Comparison of ENCODE assay signal across 10 cellular contexts in genomic region chr6:132816665-132817064, GRCh38. TPM values are rescaled to one million over a fixed set of nuclear protein-coding genes. Genes with fewer than 3 reads are reported as not detected.
DNase-seq lines count a peak whose midpoint lies in the region; FAIRE-seq and TF ChIP-seq lines count a peak whose summit lies in the region.
"Had no signal": no experiment of that assay in that cellular context is flagged by ENCODE, and none has a peak within 500 bp of the region (broad histone marks: within the 10 kb centered on the region; RNA-seq: fewer than 3 reads in every experiment).

No MANE protein-coding gene starts in this region.

- CTCF ChIA-PET in mammary epithelial cell (lab: Charles Lee; ENCODE audit: low non-redundant PET): no interaction called here

- H3K9me2 ChIP-seq in neural cell (ENCODE audit: insufficient read depth, low read length): no peaks in the 10 kb centered on the region

- DNase-seq in ELR (ENCODE audit: low read depth) (peak; percentile 13), MG63 (no peak), mammary epithelial cell (no peak), KG1 (lab: John Stamatoyannopoulos, UW) (no peak), GM19239 (ENCODE audit: insufficient read length, low spot score) (no peak), NCI-H2171 (lab: John Stamatoyannopoulos, UW) (no peak), posterior cingulate gyrus (no peak)
- DNase-seq: activated gamma-delta T cell; stimulated activated CD4-positive, alpha-beta T cell treated with anti-CD3 and anti-CD28 coated beads, Interleukin-15, amount 100 ng/mL, for 24 hours had no signal

- H2AFZ ChIP-seq in mammary epithelial cell (ENCODE audit: low read depth, low read length) (no peak overlapping the region), neural cell (ENCODE audit: low read depth, low read length) (no peak overlapping the region)

- H3K36me3 ChIP-seq in MG63: peaks cover 54% of the 10 kb centered on the region
- H3K36me3 ChIP-seq in mammary epithelial cell (ENCODE audit: insufficient read depth, low read length): peaks cover 41% of the 10 kb centered on the region
- peaks cover 7% of the 10 kb centered on the region for H3K36me3 ChIP-seq in neural cell (ENCODE audit: insufficient read depth, low read length)

- H3K9ac ChIP-seq in mammary epithelial cell (ENCODE audit: insufficient read depth, low read length): peak overlapping the region; percentile 92
- no peak overlapping the region for H3K9ac ChIP-seq in neural cell (ENCODE audit: low read length)

- H3K79me2 ChIP-seq in mammary epithelial cell (ENCODE audit: insufficient read depth, low read length): peaks cover 39% of the 10 kb centered on the region
- peaks cover 26% of the 10 kb centered on the region for H3K79me2 ChIP-seq in neural cell (replicated peaks; ENCODE audit: insufficient read depth, low read length)

- in situ Hi-C loops in mammary epithelial cell (cut with MboI; ENCODE audit: low sequenced_read_pairs in 2 of 2): no loop called here

- FAIRE-seq in GM19239 (lab: Jason Lieb, UNC): no peak

- H3K4me2 ChIP-seq in mammary epithelial cell (ENCODE audit: insufficient read depth, low read depth, low read length) (peak overlapping the region; percentile 81), neural cell (ENCODE audit: low read length) (no peak overlapping the region)

- dilution Hi-C loops in mammary epithelial cell (cut with HindIII; ENCODE audit: low sequenced_read_pairs): no loop called here

- H3K27ac ChIP-seq in mammary epithelial cell (ENCODE audit: insufficient read depth, low read depth, low read length) (no peak overlapping the region), neural cell (ENCODE audit: low read length) (no peak overlapping the region)

- H4K20me1 ChIP-seq in mammary epithelial cell (ENCODE audit: insufficient read depth, low read length) (peaks cover 7% of the 10 kb centered on the region), neural cell (ENCODE audit: insufficient read depth) (peaks cover 3% of the 10 kb centered on the region)

- BruUV-seq in mammary epithelial cell (replicated peaks; lab: Mats Ljungman, UMichigan): no TSS peak

- 44% methylated on average over 4 of the region's 4 CpGs for WGBS in mammary epithelial cell (ENCODE audit: low coverage, missing lambda C conversion rate)

- TF ChIP-seq RAD21 in neural cell (conservative IDR thresholded peaks at IDR 0.05): no peak

- TF ChIP-seq CTCF in mammary epithelial cell (conservative IDR thresholded peaks at IDR 0.05 in 1 of 2, IDR thresholded peaks at IDR 0.05 in 1 of 2; ENCODE audit: extremely low read depth in 1 of 2, insufficient read depth in 1 of 2, low read depth in 1 of 2, low read length in 2 of 2) (no peak), neural cell (IDR thresholded peaks at IDR 0.05; ENCODE audit: poor library complexity, severe bottlenecking) (no peak)

- TF ChIP-seq EP300 in neural cell (conservative IDR thresholded peaks at IDR 0.05; ENCODE audit: poor library complexity, severe bottlenecking): no peak

- no peaks in the 10 kb centered on the region for H3K27me3 ChIP-seq in MG63
- no peaks in the 10 kb centered on the region for H3K27me3 ChIP-seq in mammary epithelial cell (ENCODE audit: insufficient read depth, low read length)
- no peaks in the 10 kb centered on the region for H3K27me3 ChIP-seq in neural cell (ENCODE audit: insufficient read depth, low read depth, low read length)

- peaks cover 22% of the 10 kb centered on the region for H3K4me1 ChIP-seq in mammary epithelial cell (ENCODE audit: insufficient read depth, low read length)

- intact Hi-C loops in mammary epithelial cell (cut with micrococcal nuclease) (no loop called here), posterior cingulate gyrus (cut with DNase I) (no loop called here)

- H3F3A ChIP-seq in neural cell (ENCODE audit: insufficient read depth, low read length, poor library complexity, severe bottlenecking): no peaks in the 10 kb centered on the region

- peak overlapping the region; percentile 81 for H3K4me3 ChIP-seq in MG63
- H3K4me3 ChIP-seq in mammary epithelial cell (replicated peaks in 1 of 3; ENCODE audit: insufficient read depth in 1 of 3, low read depth in 2 of 3, low read length in 3 of 3): peak overlapping the region in 2 of 3 experiments; percentile 82 to 86
- H3K4me3 ChIP-seq in neural cell (ENCODE audit: low read length): peak overlapping the region; percentile 93

- 0 out of 2 replicates have a peak, but pooled peaks cover 3% of the 10 kb centered on the region for H3K9me3 ChIP-seq in MG63
- H3K9me3 ChIP-seq in mammary epithelial cell (replicated peaks; ENCODE audit: insufficient read depth, low read length): no peaks in the 10 kb centered on the region
- H3K9me3 ChIP-seq in neural cell (ENCODE audit: low read length): no peaks in the 10 kb centered on the region

TF ChIP-seq in neural cell, 6 proteins besides CTCF, POLR2A, EP300 and RAD21:
- TF ChIP-seq REST (IDR thresholded peaks at IDR 0.05; ENCODE audit: borderline replicate concordance) (no peak), TAF1 (IDR thresholded peaks at IDR 0.05; ENCODE audit: low read depth) (no peak)

RNA-seq across cellular contexts. Expression of gene RPS12, which starts 2.3 kb away (rescaled TPM):
- 1,680 and 1,976 TPM in 2 replicates for total RNA-seq in MG63 (2014; rRNA removed; shearing (Covaris generic); ENCODE audit: low replicate concordance)
- total RNA-seq in mammary epithelial cell: 1,000 to 10,000 TPM in 1 of 2 donors, 100 to 1,000 TPM in 1; 811 to 1,276 TPM
- 5,395 TPM for polyA plus RNA-seq in mammary epithelial cell
- polyA minus RNA-seq in mammary epithelial cell: 1,447 TPM
- polyA plus RNA-seq in neural cell: 1,598 and 1,627 TPM in 2 replicates
- 354 and 476 TPM in 2 replicates for polyA minus RNA-seq in neural cell

RNA-seq across cellular contexts. Expression of gene SLC18B1, which starts 18.2 kb away (rescaled TPM):
- 7.3 and 34.0 TPM in 2 replicates for total RNA-seq in MG63 (2014; rRNA removed; shearing (Covaris generic); ENCODE audit: low replicate concordance)
- total RNA-seq in mammary epithelial cell: 10 to 100 TPM; 13.8 TPM
- 9.8 TPM for polyA plus RNA-seq in mammary epithelial cell
- polyA minus RNA-seq in mammary epithelial cell: 21.3 TPM
- polyA plus RNA-seq in neural cell: 3.5 and 9.0 TPM in 2 replicates
- 2.9 and 3.7 TPM in 2 replicates for polyA minus RNA-seq in neural cell

RNA-seq across cellular contexts. Expression of gene VNN2, which starts 59.0 kb away (rescaled TPM):
- not detected in 2 replicates for total RNA-seq in MG63 (2014; rRNA removed; shearing (Covaris generic); ENCODE audit: low replicate concordance)
- not detected for total RNA-seq in mammary epithelial cell
- polyA plus RNA-seq in mammary epithelial cell: not detected
- polyA minus RNA-seq in mammary epithelial cell: not detected
- polyA plus RNA-seq in neural cell: not detected in 2 replicates
- polyA minus RNA-seq in neural cell: not detected in 2 replicates
